In genomic region chr7:127897704-127898454, GRCh38 we compare ENCODE assay signal across 17 cellular contexts.
DNase-seq lines count a peak whose midpoint lies in the region; ATAC-seq and TF ChIP-seq lines count a peak whose summit lies in the region.
"Had no signal": no experiment of that assay in that cellular context is flagged by ENCODE, and none has a peak within 500 bp of the region (broad histone marks: within the 10 kb centered on the region; RNA-seq: fewer than 3 reads in every experiment).

No MANE protein-coding gene starts in this region.

- no peaks in the 10 kb centered on the region for H3K9me3 Mint-ChIP-seq in activated naive CD4-positive, alpha-beta T cell treated with anti-CD3 and anti-CD28 coated beads for 36 hours
- H3K9me3 Mint-ChIP-seq in activated naive CD4-positive, alpha-beta T cell treated with anti-CD3 and anti-CD28 coated beads, Interleukin-2, amount 10 ng/mL, durations not matched to agents 7 days and 5 days, result no peaks in the 10 kb centered on the region
- H3K9me3 Mint-ChIP-seq in T-helper 2 cell treated with Interferon-gamma antibody and Interleukin-4, amounts not matched to agents 5 μg/mL and 100 μg/mL, for 36 hours, result no peaks in the 10 kb centered on the region
- H3K9me3 Mint-ChIP-seq: effector memory CD8-positive, alpha-beta T cell; naive thymus-derived CD8-positive, alpha-beta T cell; stimulated activated naive CD8-positive, alpha-beta T cell treated with anti-CD3 and anti-CD28 coated beads, Interleukin-15, Interleukin-2, amounts not matched to agents 100 ng/mL and 50 ng/mL, for 24 hours; T-cell had no signal

- H3K4me1 Mint-ChIP-seq in activated naive CD4-positive, alpha-beta T cell treated with anti-CD3 and anti-CD28 coated beads for 36 hours (ENCODE audit: low read depth), result peaks cover 15% of the 10 kb centered on the region
- no peaks in the 10 kb centered on the region for H3K4me1 Mint-ChIP-seq in activated naive CD4-positive, alpha-beta T cell treated with anti-CD3 and anti-CD28 coated beads, Interleukin-2, amount 10 ng/mL, durations not matched to agents 7 days and 5 days
- peaks cover 13% of the 10 kb centered on the region for H3K4me1 Mint-ChIP-seq in T-helper 2 cell treated with Interferon-gamma antibody and Interleukin-4, amounts not matched to agents 5 μg/mL and 100 μg/mL, for 36 hours (ENCODE audit: low read depth)

- H3K4me3 Mint-ChIP-seq in activated naive CD4-positive, alpha-beta T cell treated with anti-CD3 and anti-CD28 coated beads for 36 hours, result no peak overlapping the region
- H3K4me3 Mint-ChIP-seq in activated naive CD4-positive, alpha-beta T cell treated with anti-CD3 and anti-CD28 coated beads, Interleukin-2, amount 10 ng/mL, durations not matched to agents 7 days and 5 days, result no peak overlapping the region
- no peak overlapping the region for H3K4me3 Mint-ChIP-seq in T-helper 2 cell treated with Interferon-gamma antibody and Interleukin-4, amounts not matched to agents 5 μg/mL and 100 μg/mL, for 36 hours
- H3K4me3 Mint-ChIP-seq: effector memory CD8-positive, alpha-beta T cell; naive thymus-derived CD8-positive, alpha-beta T cell; stimulated activated naive CD8-positive, alpha-beta T cell treated with anti-CD3 and anti-CD28 coated beads, Interleukin-15, Interleukin-2, amounts not matched to agents 100 ng/mL and 50 ng/mL, for 24 hours; T-cell had no signal

- no peaks in the 10 kb centered on the region for H3K27me3 Mint-ChIP-seq in activated naive CD4-positive, alpha-beta T cell treated with anti-CD3 and anti-CD28 coated beads for 36 hours (ENCODE audit: low read depth)
- no peaks in the 10 kb centered on the region for H3K27me3 Mint-ChIP-seq in activated naive CD4-positive, alpha-beta T cell treated with anti-CD3 and anti-CD28 coated beads, Interleukin-2, amount 10 ng/mL, durations not matched to agents 7 days and 5 days
- H3K27me3 Mint-ChIP-seq in T-helper 2 cell treated with Interferon-gamma antibody and Interleukin-4, amounts not matched to agents 5 μg/mL and 100 μg/mL, for 36 hours (ENCODE audit: low read depth), result no peaks in the 10 kb centered on the region
- H3K27me3 Mint-ChIP-seq: effector memory CD8-positive, alpha-beta T cell; naive thymus-derived CD8-positive, alpha-beta T cell; stimulated activated naive CD8-positive, alpha-beta T cell treated with anti-CD3 and anti-CD28 coated beads, Interleukin-15, Interleukin-2, amounts not matched to agents 100 ng/mL and 50 ng/mL, for 24 hours; T-cell had no signal

- H3K27ac Mint-ChIP-seq in activated naive CD4-positive, alpha-beta T cell treated with anti-CD3 and anti-CD28 coated beads for 36 hours, result no peak overlapping the region
- no peak overlapping the region for H3K27ac Mint-ChIP-seq in activated naive CD4-positive, alpha-beta T cell treated with anti-CD3 and anti-CD28 coated beads, Interleukin-2, amount 10 ng/mL, durations not matched to agents 7 days and 5 days
- no peak overlapping the region for H3K27ac Mint-ChIP-seq in T-helper 2 cell treated with Interferon-gamma antibody and Interleukin-4, amounts not matched to agents 5 μg/mL and 100 μg/mL, for 36 hours
- H3K27ac Mint-ChIP-seq: effector memory CD8-positive, alpha-beta T cell; naive thymus-derived CD8-positive, alpha-beta T cell; stimulated activated naive CD8-positive, alpha-beta T cell treated with anti-CD3 and anti-CD28 coated beads, Interleukin-15, Interleukin-2, amounts not matched to agents 100 ng/mL and 50 ng/mL, for 24 hours; T-cell had no signal

- TF ChIP-seq POLR2A in ovary (IDR thresholded peaks at IDR 0.05), result no peak

- intact Hi-C loops in activated naive CD4-positive, alpha-beta T cell treated with anti-CD3 and anti-CD28 coated beads for 36 hours (cut with micrococcal nuclease), result loop anchor here (1.0 to 5.0 kb wide), 11 partner anchors 9 to 464 kb away; partner anchors contain the start of genes ARF5 and PRRT4
- intact Hi-C loops in ovary (cut with DNase I), result no loop called here

- CTCF ChIA-PET in activated naive CD4-positive, alpha-beta T cell treated with anti-CD3 and anti-CD28 coated beads for 36 hours (lab: Charles Lee), result no interaction called here
- CTCF ChIA-PET in activated naive CD4-positive, alpha-beta T cell treated with anti-CD3 and anti-CD28 coated beads, Interleukin-2, amount 10 ng/mL, durations not matched to agents 7 days and 5 days (lab: Charles Lee), result interaction anchor here (0.6 kb wide), 1 partner anchor 18 kb away, joined by 3 read pairs; no protein-coding TSS in a partner anchor

- peaks cover 4% of the 10 kb centered on the region for H3K4me1 ChIP-seq in ovary (ENCODE audit: insufficient read depth)

- peak; percentile 58 for DNase-seq in activated naive CD4-positive, alpha-beta T cell treated with anti-CD3 and anti-CD28 coated beads for 36 hours
- no peak for DNase-seq in activated naive CD4-positive, alpha-beta T cell treated with anti-CD3 and anti-CD28 coated beads, Interleukin-2, amount 10 ng/mL, durations not matched to agents 7 days and 5 days
- DNase-seq in T-helper 2 cell treated with Interferon-gamma antibody and Interleukin-4, amounts not matched to agents 5 μg/mL and 100 μg/mL, for 36 hours (ENCODE audit: low spot score), result peak; percentile 17
- DNase-seq in lung microvascular endothelial cell (ENCODE audit: low read depth in 2 of 2), result peak; percentile 26 to 54
- DNase-seq in stimulated activated naive CD8-positive, alpha-beta T cell treated with anti-CD3 and anti-CD28 coated beads, Interleukin-15, Interleukin-2, amounts not matched to agents 100 U/mL and 50 U/mL, for 24 hours, result peak; percentile 24
- no peak for DNase-seq in ovary
- DNase-seq in omental fat pad (ENCODE audit: low spot score), result no peak
- DNase-seq: BE2C; effector memory CD8-positive, alpha-beta T cell; glutamatergic neuron; KBM-7; left colon; naive thymus-derived CD8-positive, alpha-beta T cell; NCI-H2081; T-cell had no signal

- H3K36me3 ChIP-seq in ovary, result no peaks in the 10 kb centered on the region
- H3K36me3 ChIP-seq: BE2C had no signal

- peaks cover 8% of the 10 kb centered on the region for H3K36me3 Mint-ChIP-seq in activated naive CD4-positive, alpha-beta T cell treated with anti-CD3 and anti-CD28 coated beads for 36 hours (ENCODE audit: low read depth)
- H3K36me3 Mint-ChIP-seq in activated naive CD4-positive, alpha-beta T cell treated with anti-CD3 and anti-CD28 coated beads, Interleukin-2, amount 10 ng/mL, durations not matched to agents 7 days and 5 days, result peaks cover 8% of the 10 kb centered on the region
- peaks cover 13% of the 10 kb centered on the region for H3K36me3 Mint-ChIP-seq in T-helper 2 cell treated with Interferon-gamma antibody and Interleukin-4, amounts not matched to agents 5 μg/mL and 100 μg/mL, for 36 hours (ENCODE audit: low read depth)

- no peaks in the 10 kb centered on the region for H3K9me3 ChIP-seq in ovary
- H3K9me3 ChIP-seq: BE2C had no signal

- peak; percentile 83 for ATAC-seq in stimulated activated naive CD8-positive, alpha-beta T cell treated with anti-CD3 and anti-CD28 coated beads, Interleukin-15, Interleukin-2, amounts not matched to agents 100 U/mL and 50 U/mL, for 24 hours
- no peak for ATAC-seq in omental fat pad (ENCODE audit: low FRiP score)
- no peak for ATAC-seq in GM19467 (IDR thresholded peaks at IDR 0.05; ENCODE audit: unreplicated experiment)
- ATAC-seq: effector memory CD8-positive, alpha-beta T cell; left colon; naive thymus-derived CD8-positive, alpha-beta T cell; T-cell had no signal

- no peak overlapping the region for H3K27ac ChIP-seq in ovary

- no peaks in the 10 kb centered on the region for H3K27me3 ChIP-seq in ovary
- H3K27me3 ChIP-seq: BE2C had no signal

- no peak for TF ChIP-seq EP300 in ovary (IDR thresholded peaks at IDR 0.05)

- 87 to 92% (median 90%) methylated on average over 4 of the region's 4 CpGs for WGBS in ovary, 3 donors

- no peak overlapping the region for H3K4me3 ChIP-seq in ovary

- no peak for TF ChIP-seq CTCF in ovary (IDR thresholded peaks at IDR 0.05)
- no peak for TF ChIP-seq CTCF in omental fat pad (IDR thresholded peaks at IDR 0.05)

Comparison
In these comparisons a context has a peak if more than half of its experiments do, and no peak if none do; other contexts are left out.
1. DNase-seq: peak in activated naive CD4-positive, alpha-beta T cell treated with anti-CD3 and anti-CD28 coated beads for 36 hours (single experiment), T-helper 2 cell treated with Interferon-gamma antibody and Interleukin-4, amounts not matched to agents 5 μg/mL and 100 μg/mL, for 36 hours (single experiment), lung microvascular endothelial cell (2 of 2) and stimulated activated naive CD8-positive, alpha-beta T cell treated with anti-CD3 and anti-CD28 coated beads, Interleukin-15, Interleukin-2, amounts not matched to agents 100 U/mL and 50 U/mL, for 24 hours (single experiment); none in activated naive CD4-positive, alpha-beta T cell treated with anti-CD3 and anti-CD28 coated beads, Interleukin-2, amount 10 ng/mL, durations not matched to agents 7 days and 5 days (single experiment), ovary (0 of 5) and omental fat pad (single experiment).